Comparison of ENCODE assay signal across 27 cellular contexts in the genomic region with DNA sequence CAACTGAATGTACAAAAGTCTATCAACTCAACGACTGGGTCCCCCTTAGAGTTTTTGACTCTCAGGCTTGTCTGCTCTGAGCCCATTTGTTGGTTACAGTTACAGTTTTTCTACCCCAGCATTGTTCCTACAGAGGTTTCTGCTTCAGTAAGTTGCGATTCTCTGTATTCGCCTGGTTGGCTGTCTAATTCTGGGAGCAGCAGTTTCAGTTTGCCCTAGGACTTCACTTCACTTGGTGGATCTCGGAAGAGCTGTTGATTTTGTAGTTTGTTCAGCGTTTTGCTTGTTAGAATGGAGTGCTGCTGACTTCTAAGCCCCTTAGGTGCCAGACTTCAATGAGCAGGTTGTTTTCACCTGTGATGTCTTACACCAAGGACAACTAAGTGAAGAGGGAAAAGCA.
DNase-seq lines count a peak whose midpoint lies in the region; ATAC-seq and TF ChIP-seq lines count a peak whose summit lies in the region.
"Had no signal": no experiment of that assay in that cellular context is flagged by ENCODE, and none has a peak within 500 bp of the region (broad histone marks: within the 10 kb centered on the region; RNA-seq: fewer than 3 reads in every experiment).

No MANE protein-coding gene starts in this region.

- no peak overlapping the region for H2BK12ac ChIP-seq in neuronal stem cell (ENCODE audit: low read length)

- H3K18ac ChIP-seq in neuronal stem cell (ENCODE audit: low read length): no peak overlapping the region

- no peak overlapping the region for H2BK120ac ChIP-seq in neuronal stem cell (ENCODE audit: low read depth, low read length)

- H3K9me3 ChIP-seq in left lung (no peaks in the 10 kb centered on the region), neuronal stem cell (replicated peaks in 1 of 2; ENCODE audit: control insufficient read depth in 2 of 2, insufficient read depth in 1 of 2, low read depth in 1 of 2, low read length in 2 of 2) (no peaks in the 10 kb centered on the region), upper lobe of right lung (no peaks in the 10 kb centered on the region), Peyer's patch (no peaks in the 10 kb centered on the region)
- H3K9me3 ChIP-seq: adrenal gland, tibial nerve had no signal

- H3K4me3 ChIP-seq in epithelial cell of proximal tubule (ENCODE audit: low read depth, low read length): peak overlapping the region; percentile 15
- no peak overlapping the region for H3K4me3 ChIP-seq in left lung
- no peak overlapping the region for H3K4me3 ChIP-seq in neuronal stem cell (ENCODE audit: low read length in 2 of 2)
- no peak overlapping the region for H3K4me3 ChIP-seq in upper lobe of right lung
- H3K4me3 ChIP-seq in Peyer's patch: no peak overlapping the region
- H3K4me3 ChIP-seq: adrenal gland, tibial nerve had no signal

- no peak for TF ChIP-seq CTCF in epithelial cell of proximal tubule (conservative IDR thresholded peaks at IDR 0.05; ENCODE audit: low read depth, low read length)
- no peak for TF ChIP-seq CTCF in left lung (IDR thresholded peaks at IDR 0.05)
- no peak for TF ChIP-seq CTCF in upper lobe of right lung (IDR thresholded peaks at IDR 0.05)
- TF ChIP-seq CTCF in Peyer's patch (IDR thresholded peaks at IDR 0.05): no peak

- no peak overlapping the region for H3K4ac ChIP-seq in neuronal stem cell (ENCODE audit: low read length)

- H3K4me1 ChIP-seq in left lung: peaks cover 0 to 4% of the 10 kb centered on the region in 2 donors
- no peaks in the 10 kb centered on the region for H3K4me1 ChIP-seq in neuronal stem cell (ENCODE audit: control insufficient read depth in 2 of 2, insufficient read depth in 1 of 2, low read depth in 1 of 2, low read length in 2 of 2)
- peaks cover 28% of the 10 kb centered on the region for H3K4me1 ChIP-seq in upper lobe of right lung
- H3K4me1 ChIP-seq in Peyer's patch: no peaks in the 10 kb centered on the region
- H3K4me1 ChIP-seq: parathyroid adenoma had no signal

- no peak overlapping the region for H3K23ac ChIP-seq in neuronal stem cell (ENCODE audit: low read depth, low read length, poor library complexity)

- no peak for TF ChIP-seq POLR2A in Peyer's patch (IDR thresholded peaks at IDR 0.05)

- no CpG with 5 or more reads among the region's 5 CpGs for WGBS in neuronal stem cell (ENCODE audit: extremely low coverage in 2 of 2, insufficient read length in 2 of 2, insufficient replicate concordance in 1 of 2), 2 donors

- H2BK15ac ChIP-seq in neuronal stem cell (ENCODE audit: low read length): no peak overlapping the region

- H3K9ac ChIP-seq in neuronal stem cell (ENCODE audit: low read depth, low read length, poor library complexity): no peak overlapping the region
- H3K9ac ChIP-seq: KMS-11, parathyroid adenoma had no signal

- peak overlapping the region; percentile 71 for H3K14ac ChIP-seq in neuronal stem cell (ENCODE audit: low read length)

- no peak overlapping the region for H2AFZ ChIP-seq in neuronal stem cell (ENCODE audit: low read length)
- H2AFZ ChIP-seq: parathyroid adenoma had no signal

- DNase-seq in epithelial cell of proximal tubule (ENCODE audit: low read depth) (no peak), left lung (no peak), neuronal stem cell (ENCODE audit: low spot score) (no peak), upper lobe of right lung (no peak), NCI-H446 treated with DMSO at 0.1 percent for 48 hours (lab: John Stamatoyannopoulos, UW) (no peak), Peyer's patch (no peak)
- DNase-seq: activated CD4-positive, alpha-beta T cell treated with anti-CD3 and anti-CD28 coated beads, Interleukin-2, amount 50 U/mL, for 48 hours; activated CD4-positive, CD25-positive, alpha-beta regulatory T cell treated with anti-CD3 and anti-CD28 coated beads, Interleukin-2, amount 50 U/mL, for 72 hours; activated naive CD4-positive, alpha-beta T cell treated with anti-CD3 and anti-CD28 coated beads for 36 hours; adrenal gland; COR-L47; H9; immature natural killer cell; MM.1S; NCI-H1417; NCI-H2081; NCI-H226; NCI-H748 treated with DMSO at 0.1 percent for 48 hours; SHP77 treated with DMSO at 0.1 percent for 48 hours; stimulated activated CD4-positive, alpha-beta T cell treated with anti-CD3 and anti-CD28 coated beads, Interleukin-12 subunit alpha, Interleukin-12 subunit beta, amount 100 ng/mL, for 4 hours; stimulated activated CD4-positive, alpha-beta T cell treated with anti-CD3 and anti-CD28 coated beads, Interleukin-2, amount 100 ng/mL, for 48 hours; stimulated activated naive CD8-positive, alpha-beta T cell treated with anti-CD3 and anti-CD28 coated beads, Interleukin-15, amount 100 ng/mL, for 72 hours had no signal

- no peaks in the 10 kb centered on the region for H3K79me1 ChIP-seq in neuronal stem cell (ENCODE audit: low read depth, low read length)

- H3K27ac ChIP-seq in left lung (peak overlapping the region; percentile 60 to 77), neuronal stem cell (replicated peaks; ENCODE audit: low read length) (no peak overlapping the region), upper lobe of right lung (peak overlapping the region; percentile 81), Peyer's patch (peak overlapping the region in 1 of 4 donors; percentile 63)
- H3K27ac ChIP-seq: C4-2B, KMS-11, parathyroid adenoma had no signal

- H4K8ac ChIP-seq in neuronal stem cell (ENCODE audit: low read depth, low read length): no peak overlapping the region

- intact Hi-C loops in left lung (cut with DNase I) (no loop called here), upper lobe of right lung (cut with DNase I) (loop anchor here (10.0 kb wide), 1 partner anchor 364 kb away; no protein-coding TSS in a partner anchor)

- no peaks in the 10 kb centered on the region for H3K27me3 ChIP-seq in left lung
- H3K27me3 ChIP-seq in neuronal stem cell (ENCODE audit: control insufficient read depth in 3 of 3, insufficient read depth in 3 of 3, low read depth in 1 of 3, low read length in 3 of 3): no peaks in the 10 kb centered on the region
- H3K27me3 ChIP-seq in upper lobe of right lung: no peaks in the 10 kb centered on the region
- no peaks in the 10 kb centered on the region for H3K27me3 ChIP-seq in Peyer's patch
- H3K27me3 ChIP-seq: adrenal gland, tibial nerve had no signal

- ATAC-seq in left lung (no peak), upper lobe of right lung (no peak), HG03280 (IDR thresholded peaks at IDR 0.05; ENCODE audit: unreplicated experiment) (no peak)
- ATAC-seq: stimulated activated naive CD8-positive, alpha-beta T cell treated with anti-CD3 and anti-CD28 coated beads, Interleukin-15, amount 100 ng/mL, for 72 hours had no signal

- H2BK5ac ChIP-seq in neuronal stem cell (ENCODE audit: low read length): no peak overlapping the region

- no peak overlapping the region for H3K4me2 ChIP-seq in neuronal stem cell (ENCODE audit: insufficient read depth, low read length, poor library complexity, severe bottlenecking)
- H3K4me2 ChIP-seq: KMS-11 had no signal

- H3K36me3 ChIP-seq in left lung (peaks cover 0 to 16% of the 10 kb centered on the region in 2 donors), neuronal stem cell (replicated peaks in 1 of 2; ENCODE audit: control insufficient read depth in 2 of 2, insufficient read depth in 2 of 2, low read length in 2 of 2) (peaks cover 0 to 19% of the 10 kb centered on the region in 2 donors), upper lobe of right lung (no peaks in the 10 kb centered on the region), Peyer's patch (no peaks in the 10 kb centered on the region)
- H3K36me3 ChIP-seq: adrenal gland had no signal

- H2AK5ac ChIP-seq in neuronal stem cell (ENCODE audit: low read depth, low read length): no peak overlapping the region

- H4K91ac ChIP-seq in neuronal stem cell (ENCODE audit: low read depth, low read length, poor library complexity): no peak overlapping the region
